In the genomic region with DNA sequence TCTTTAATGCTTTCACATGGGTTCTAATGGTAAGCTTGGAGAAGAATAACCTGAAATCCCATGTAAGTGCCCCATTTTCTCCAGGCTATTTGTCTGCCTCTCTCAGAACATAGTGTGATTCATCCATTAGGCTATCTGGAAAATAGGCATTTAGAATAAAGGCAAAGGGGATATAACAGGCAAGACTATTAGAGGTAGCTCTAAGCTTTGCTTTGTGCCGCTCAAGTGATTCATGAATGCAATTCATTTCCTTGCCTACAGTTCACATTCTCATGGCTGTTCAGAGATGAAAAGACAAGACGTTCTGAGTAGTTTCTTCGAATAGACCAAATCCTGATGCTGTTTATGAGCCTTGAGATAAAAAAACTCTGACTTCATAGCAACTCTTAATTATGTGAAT, we compare ENCODE assay signal across 13 cellular contexts.
DNase-seq lines count a peak whose midpoint lies in the region; ATAC-seq and TF ChIP-seq lines count a peak whose summit lies in the region.
"Had no signal": no experiment of that assay in that cellular context is flagged by ENCODE, and none has a peak within 500 bp of the region (broad histone marks: within the 10 kb centered on the region; RNA-seq: fewer than 3 reads in every experiment).

No MANE protein-coding gene starts in this region.

- no peak overlapping the region for H3T11ph ChIP-seq in H9 (ENCODE audit: low read length)

- peaks cover 45 to 98% (median 88%) of the 10 kb centered on the region in 4 donors for H3K4me1 Mint-ChIP-seq in CD4-positive, CD25-positive, alpha-beta regulatory T cell
- peaks cover 94% of the 10 kb centered on the region for H3K4me1 Mint-ChIP-seq in activated naive CD8-positive, alpha-beta T cell treated with anti-CD3 and anti-CD28 coated beads for 36 hours
- peaks cover 78% of the 10 kb centered on the region for H3K4me1 Mint-ChIP-seq in memory B cell
- no peaks in the 10 kb centered on the region for H3K4me1 Mint-ChIP-seq in H9
- H3K4me1 Mint-ChIP-seq: GM23338 had no signal

- no peak overlapping the region for H2AK5ac ChIP-seq in H9 (ENCODE audit: insufficient read length, low read length)

- H3K23me2 ChIP-seq in H9 (ENCODE audit: insufficient read length, low read depth, low read length, poor library complexity, severe bottlenecking), result no peaks in the 10 kb centered on the region

- H3K27ac ChIP-seq in CD4-positive, CD25-positive, alpha-beta regulatory T cell (ENCODE audit: insufficient read depth, low read length, poor library complexity, severe bottlenecking), result peak overlapping the region; percentile 88
- H3K27ac ChIP-seq in KOPT-K1 (ENCODE audit: low read depth, low read length, poor library complexity, severe bottlenecking) (peak overlapping the region; percentile 40), H9 (ENCODE audit: insufficient read length, low read depth, low read length) (no peak overlapping the region)
- H3K27ac ChIP-seq: prostate gland, thyroid gland had no signal

- H2BK12ac ChIP-seq in H9 (ENCODE audit: insufficient read length, low read depth, low read length), result no peak overlapping the region

- H3K79me2 ChIP-seq in H9 (ENCODE audit: insufficient read depth, low read length), result no peaks in the 10 kb centered on the region

- intact Hi-C loops in Right ventricle myocardium superior (cut with DNase I), result no loop called here

- no peaks in the 10 kb centered on the region for H3K27me3 ChIP-seq in CD4-positive, CD25-positive, alpha-beta regulatory T cell (ENCODE audit: control insufficient read depth, insufficient read depth, low read length)
- no peaks in the 10 kb centered on the region for H3K27me3 ChIP-seq in H9 (ENCODE audit: insufficient read depth, low read length)
- H3K27me3 ChIP-seq: thyroid gland had no signal

- H3K36me3 ChIP-seq in CD4-positive, CD25-positive, alpha-beta regulatory T cell (ENCODE audit: control insufficient read depth, insufficient read depth, low read length), result peaks cover 10% of the 10 kb centered on the region
- H3K36me3 ChIP-seq in KOPT-K1 (ENCODE audit: insufficient read depth, low read length), result no peaks in the 10 kb centered on the region
- H3K36me3 ChIP-seq: prostate gland, thyroid gland had no signal

- peaks cover 20% of the 10 kb centered on the region for H3K36me3 Mint-ChIP-seq in CD4-positive, CD25-positive, alpha-beta regulatory T cell
- H3K36me3 Mint-ChIP-seq in activated naive CD8-positive, alpha-beta T cell treated with anti-CD3 and anti-CD28 coated beads for 36 hours, result peaks cover 37% of the 10 kb centered on the region
- peaks cover 6% of the 10 kb centered on the region for H3K36me3 Mint-ChIP-seq in memory B cell
- H3K36me3 Mint-ChIP-seq in H9 (ENCODE audit: insufficient read depth in 1 of 3, low read depth in 3 of 3), result no peaks in the 10 kb centered on the region; a peak in 1 of 7 replicates

- H3K27me3 Mint-ChIP-seq in CD4-positive, CD25-positive, alpha-beta regulatory T cell, result no peaks in the 10 kb centered on the region
- H3K27me3 Mint-ChIP-seq in activated naive CD8-positive, alpha-beta T cell treated with anti-CD3 and anti-CD28 coated beads for 36 hours, result no peaks in the 10 kb centered on the region
- no peaks in the 10 kb centered on the region for H3K27me3 Mint-ChIP-seq in memory B cell
- no peaks in the 10 kb centered on the region for H3K27me3 Mint-ChIP-seq in H9 (ENCODE audit: low read depth)

- WGBS in H9 (ENCODE audit: extremely low coverage, insufficient read length, low lambda C conversion rate), result no CpG with 5 or more reads among the region's 3 CpGs

- H3K14ac ChIP-seq in H9 (ENCODE audit: insufficient read depth, low read length), result no peak overlapping the region

- no peak overlapping the region for H3K23ac ChIP-seq in H9 (ENCODE audit: insufficient read length, low read depth, low read length)

- no peaks in the 10 kb centered on the region for H3K9me3 Mint-ChIP-seq in CD4-positive, CD25-positive, alpha-beta regulatory T cell
- no peaks in the 10 kb centered on the region for H3K9me3 Mint-ChIP-seq in activated naive CD8-positive, alpha-beta T cell treated with anti-CD3 and anti-CD28 coated beads for 36 hours
- H3K9me3 Mint-ChIP-seq in memory B cell, result no peaks in the 10 kb centered on the region
- no peaks in the 10 kb centered on the region for H3K9me3 Mint-ChIP-seq in H9
- H3K9me3 Mint-ChIP-seq: GM23338 had no signal

- no peaks in the 10 kb centered on the region for H4K20me1 ChIP-seq in H9 (ENCODE audit: control insufficient read depth, insufficient read depth, insufficient read length)

- no peak overlapping the region for H4K5ac ChIP-seq in H9 (ENCODE audit: insufficient read length, low read depth, low read length)

- H3K4me2 ChIP-seq in H9 (ENCODE audit: insufficient read depth, insufficient read length, low read length), result no peak overlapping the region
- H3K4me2 ChIP-seq: GM23338 had no signal

- H3K18ac ChIP-seq in H9 (ENCODE audit: insufficient read length, low read depth, low read length), result no peak overlapping the region

- H2BK15ac ChIP-seq in H9 (ENCODE audit: low read depth, low read length), result no peak overlapping the region

- H2BK5ac ChIP-seq in H9 (ENCODE audit: insufficient read length, low read length), result no peak overlapping the region

- H3K9me3 ChIP-seq in CD4-positive, CD25-positive, alpha-beta regulatory T cell (ENCODE audit: control insufficient read depth in 2 of 2, low read length in 2 of 2), result no peaks in the 10 kb centered on the region
- H3K9me3 ChIP-seq in KOPT-K1 (ENCODE audit: insufficient read depth, low read length, poor library complexity, severe bottlenecking), result no peaks in the 10 kb centered on the region
- no peaks in the 10 kb centered on the region for H3K9me3 ChIP-seq in H9 (ENCODE audit: control insufficient read depth, low read depth, low read length)
- H3K9me3 ChIP-seq: prostate gland, thyroid gland had no signal

- peak; percentile 31 to 38 for ATAC-seq in CD4-positive, CD25-positive, alpha-beta regulatory T cell (ENCODE audit: low read depth in 2 of 2)
- ATAC-seq in memory B cell (ENCODE audit: low read depth), result no peak
- ATAC-seq in Right ventricle myocardium superior (ENCODE audit: poor library complexity), result no peak
- ATAC-seq: GM23338 had no signal

- no peak overlapping the region for H2BK120ac ChIP-seq in H9 (ENCODE audit: low read depth, low read length, poor library complexity, severe bottlenecking)

- H3K27ac Mint-ChIP-seq in CD4-positive, CD25-positive, alpha-beta regulatory T cell, result peak overlapping the region; percentile 92 to 99 (median 98)
- H3K27ac Mint-ChIP-seq in activated naive CD8-positive, alpha-beta T cell treated with anti-CD3 and anti-CD28 coated beads for 36 hours, result peak overlapping the region; percentile 98
- H3K27ac Mint-ChIP-seq in memory B cell (peak overlapping the region; percentile 98), H9 (no peak overlapping the region)
- H3K27ac Mint-ChIP-seq: GM23338 had no signal

- TF ChIP-seq CTCF in H9 (conservative IDR thresholded peaks at IDR 0.05), result no peak

- no peak overlapping the region for H4K91ac ChIP-seq in H9 (ENCODE audit: insufficient read length, low read depth, low read length)

- no peak overlapping the region for H3K4ac ChIP-seq in H9 (ENCODE audit: low read depth, low read length)

- no peak overlapping the region for H2AFZ ChIP-seq in H9 (ENCODE audit: low read length)
- H2AFZ ChIP-seq: GM23338 had no signal

- H4K8ac ChIP-seq in H9 (replicated peaks; ENCODE audit: insufficient read length, low read depth, low read length), result no peak overlapping the region

- H3K4me3 Mint-ChIP-seq in CD4-positive, CD25-positive, alpha-beta regulatory T cell, result peak overlapping the region; percentile 72 to 82 (median 78)
- H3K4me3 Mint-ChIP-seq in activated naive CD8-positive, alpha-beta T cell treated with anti-CD3 and anti-CD28 coated beads for 36 hours, result peak overlapping the region; percentile 75
- H3K4me3 Mint-ChIP-seq in memory B cell (peak overlapping the region; percentile 4), H9 (no peak overlapping the region)
- H3K4me3 Mint-ChIP-seq: GM23338 had no signal

- H3K4me1 ChIP-seq in CD4-positive, CD25-positive, alpha-beta regulatory T cell (ENCODE audit: control insufficient read depth, insufficient read depth, low read length, poor library complexity, severe bottlenecking), result peaks cover 99% of the 10 kb centered on the region
- H3K4me1 ChIP-seq in H9 (ENCODE audit: insufficient read depth, low read length), result no peaks in the 10 kb centered on the region
- H3K4me1 ChIP-seq: prostate gland had no signal

- peak overlapping the region; percentile 75 for H3K4me3 ChIP-seq in CD4-positive, CD25-positive, alpha-beta regulatory T cell (ENCODE audit: low read depth, low read length)
- H3K4me3 ChIP-seq: GM23338, prostate gland, thyroid gland had no signal

- no peak overlapping the region for H3K56ac ChIP-seq in H9 (ENCODE audit: insufficient read length, low read depth, low read length)

- H2BK20ac ChIP-seq in H9 (ENCODE audit: low read depth, low read length, poor library complexity, severe bottlenecking), result no peak overlapping the region

- H3K79me1 ChIP-seq in H9 (ENCODE audit: insufficient read depth, low read depth, low read length, poor library complexity, severe bottlenecking), result no peaks in the 10 kb centered on the region

- DNase-seq in CD4-positive, CD25-positive, alpha-beta regulatory T cell, result peak in 1 of 3 donors; percentile 64
- DNase-seq in activated naive CD8-positive, alpha-beta T cell treated with anti-CD3 and anti-CD28 coated beads for 36 hours, result no peak
- no peak for DNase-seq in memory B cell (ENCODE audit: low spot score in 2 of 2)
- no peak for DNase-seq in H9
- DNase-seq in NAMALWA (ENCODE audit: low spot score), result no peak
- DNase-seq in Right ventricle myocardium superior, result no peak
- no peak for DNase-seq in NCI-H2081 treated with DMSO at 0.1 percent for 48 hours (lab: John Stamatoyannopoulos, UW)
- DNase-seq: IMR-90, NCI-H1930, thyroid gland had no signal

- no peak overlapping the region for H3K9ac ChIP-seq in H9 (ENCODE audit: extremely low read depth, insufficient read length, low read length)

Comparison
In these comparisons a context has a peak if more than half of its experiments do, and no peak if none do; other contexts are left out.
1. ATAC-seq: peak in CD4-positive, CD25-positive, alpha-beta regulatory T cell (2 of 2); none in memory B cell (single experiment) and Right ventricle myocardium superior (single experiment).
2. H3K27ac Mint-ChIP-seq: peak in CD4-positive, CD25-positive, alpha-beta regulatory T cell (3 of 3), activated naive CD8-positive, alpha-beta T cell treated with anti-CD3 and anti-CD28 coated beads for 36 hours (single experiment) and memory B cell (single experiment); none in H9 (0 of 3).
3. H3K4me3 Mint-ChIP-seq: peak in CD4-positive, CD25-positive, alpha-beta regulatory T cell (4 of 4), activated naive CD8-positive, alpha-beta T cell treated with anti-CD3 and anti-CD28 coated beads for 36 hours (single experiment) and memory B cell (single experiment); none in H9 (0 of 2).